Comparison of ENCODE assay signal across 20 cellular contexts in genomic region chr11:82979824-82980223, GRCh38.
A peak's percentile ranks its signal among the peaks of the same experiment; 100 is the strongest.
DNase-seq lines count a peak whose midpoint lies in the region; ATAC-seq and TF ChIP-seq lines count a peak whose summit lies in the region.
"Had no signal": no experiment of that assay in that cellular context is flagged by ENCODE, and none has a peak within 500 bp of the region (broad histone marks: within the 10 kb centered on the region; RNA-seq: fewer than 3 reads in every experiment).

No MANE protein-coding gene starts in this region.

- peak overlapping the region; percentile 2 for H3K27ac Mint-ChIP-seq in activated CD4-positive, alpha-beta T cell treated with anti-CD3 and anti-CD28 coated beads, Interleukin-2, amount 10 ng/mL, durations not matched to agents 24 days and 14 days
- peak overlapping the region; percentile 60 for H3K27ac Mint-ChIP-seq in stimulated activated memory B cell treated with anti-CD40 and anti-IgM and Interleukin-4, amounts not matched to agents 10 μg/mL and 1 μg/mL and 100 μg/mL, for 72 hours
- H3K27ac Mint-ChIP-seq: nephron progenitor cell had no signal

- H3K4me1 Mint-ChIP-seq in activated CD4-positive, alpha-beta T cell treated with anti-CD3 and anti-CD28 coated beads, Interleukin-2, amount 10 ng/mL, durations not matched to agents 24 days and 14 days, result peaks cover 27% of the 10 kb centered on the region
- peaks cover 53% of the 10 kb centered on the region for H3K4me1 Mint-ChIP-seq in stimulated activated memory B cell treated with anti-CD40 and anti-IgM and Interleukin-4, amounts not matched to agents 10 μg/mL and 1 μg/mL and 100 μg/mL, for 72 hours

- H3K27me3 Mint-ChIP-seq in activated CD4-positive, alpha-beta T cell treated with anti-CD3 and anti-CD28 coated beads, Interleukin-2, amount 10 ng/mL, durations not matched to agents 24 days and 14 days, result peaks cover 3% of the 10 kb centered on the region
- H3K27me3 Mint-ChIP-seq in stimulated activated memory B cell treated with anti-CD40 and anti-IgM and Interleukin-4, amounts not matched to agents 10 μg/mL and 1 μg/mL and 100 μg/mL, for 72 hours, result no peaks in the 10 kb centered on the region

- no peak for TF ChIP-seq CTCF in RWPE2 (IDR thresholded peaks at IDR 0.05; ENCODE audit: poor library complexity, severe bottlenecking)

- H3K9me3 ChIP-seq in RWPE2 (ENCODE audit: severe bottlenecking), result no peaks in the 10 kb centered on the region
- H3K9me3 ChIP-seq: upper lobe of right lung had no signal

- peaks cover 30% of the 10 kb centered on the region for H3K36me3 Mint-ChIP-seq in activated CD4-positive, alpha-beta T cell treated with anti-CD3 and anti-CD28 coated beads, Interleukin-2, amount 10 ng/mL, durations not matched to agents 24 days and 14 days (ENCODE audit: low read depth)
- peaks cover 63% of the 10 kb centered on the region for H3K36me3 Mint-ChIP-seq in stimulated activated memory B cell treated with anti-CD40 and anti-IgM and Interleukin-4, amounts not matched to agents 10 μg/mL and 1 μg/mL and 100 μg/mL, for 72 hours

- H3K4me1 ChIP-seq in RWPE2 (ENCODE audit: insufficient read depth, poor library complexity, severe bottlenecking), result peaks cover 26% of the 10 kb centered on the region
- H3K4me1 ChIP-seq: upper lobe of right lung had no signal

- intact Hi-C loops in activated CD4-positive, alpha-beta T cell treated with anti-CD3 and anti-CD28 coated beads, Interleukin-2, amount 10 ng/mL, durations not matched to agents 24 days and 14 days (cut with micrococcal nuclease), result loop anchor here (1.0 to 5.0 kb wide), 4 partner anchors 27 to 177 kb away; partner anchors contain the start of genes DDIAS, PCF11 and PRCP

- H3K4me3 Mint-ChIP-seq in activated CD4-positive, alpha-beta T cell treated with anti-CD3 and anti-CD28 coated beads, Interleukin-2, amount 10 ng/mL, durations not matched to agents 24 days and 14 days, result no peak overlapping the region
- H3K4me3 Mint-ChIP-seq in stimulated activated memory B cell treated with anti-CD40 and anti-IgM and Interleukin-4, amounts not matched to agents 10 μg/mL and 1 μg/mL and 100 μg/mL, for 72 hours, result no peak overlapping the region
- H3K4me3 Mint-ChIP-seq: nephron progenitor cell had no signal

- H3K36me3 ChIP-seq in RWPE2 (ENCODE audit: low read depth), result no peaks in the 10 kb centered on the region
- H3K36me3 ChIP-seq: upper lobe of right lung had no signal

- no peak overlapping the region for H3K4me3 ChIP-seq in RWPE2 (ENCODE audit: severe bottlenecking)
- H3K4me3 ChIP-seq: upper lobe of right lung had no signal

- no peak for ATAC-seq in RWPE2 (ENCODE audit: low read depth)
- ATAC-seq in stimulated activated memory B cell treated with anti-CD40 and anti-IgM and Interleukin-4, amounts not matched to agents 10 μg/mL and 1 μg/mL and 100 μg/mL, for 72 hours, result no peak
- ATAC-seq: HepG2, upper lobe of right lung had no signal

- no peaks in the 10 kb centered on the region for H3K27me3 ChIP-seq in RWPE2 (ENCODE audit: insufficient read depth, poor library complexity, severe bottlenecking)
- H3K27me3 ChIP-seq: upper lobe of right lung had no signal

- DNase-seq in activated CD4-positive, alpha-beta T cell treated with anti-CD3 and anti-CD28 coated beads, Interleukin-2, amount 10 ng/mL, durations not matched to agents 24 days and 14 days, result no peak
- no peak for DNase-seq in activated CD4-positive, alpha-beta T cell treated with anti-CD3 and anti-CD28 coated beads, Interleukin-2, amount 50 U/mL, for 1 hour
- DNase-seq in RWPE2 (ENCODE audit: low spot score) (no peak), epithelial cell of prostate (ENCODE audit: low read depth, low spot score) (no peak), HK-2 (ENCODE audit: unreplicated experiment) (no peak), middle frontal gyrus (ENCODE audit: extremely low spot score, low spot score) (no peak), 8988T (no peak)
- DNase-seq: activated CD4-positive, alpha-beta T cell treated with anti-CD3 and anti-CD28 coated beads for 1 hour; activated effector memory CD4-positive, alpha-beta T cell treated with Interleukin-2 at 50 U/mL for 16 hours; C1 segment of cervical spinal cord; caudate nucleus; erythroblast; NCI-H1417; NCI-H510A; nephron progenitor cell; small intestine; stimulated activated CD4-positive, alpha-beta T cell treated with anti-CD3 and anti-CD28 coated beads, Interleukin-4, amount 100 ng/mL, for 24 hours; upper lobe of right lung had no signal

- H3K27ac ChIP-seq in RWPE2 (ENCODE audit: poor library complexity, severe bottlenecking), result peak overlapping the region; percentile 80
- peak overlapping the region; percentile 71 for H3K27ac ChIP-seq in epithelial cell of prostate
- H3K27ac ChIP-seq: upper lobe of right lung had no signal

- peaks cover 6% of the 10 kb centered on the region for H3K9me3 Mint-ChIP-seq in activated CD4-positive, alpha-beta T cell treated with anti-CD3 and anti-CD28 coated beads, Interleukin-2, amount 10 ng/mL, durations not matched to agents 24 days and 14 days
- no peaks in the 10 kb centered on the region for H3K9me3 Mint-ChIP-seq in stimulated activated memory B cell treated with anti-CD40 and anti-IgM and Interleukin-4, amounts not matched to agents 10 μg/mL and 1 μg/mL and 100 μg/mL, for 72 hours
- H3K9me3 Mint-ChIP-seq: nephron progenitor cell had no signal
